In the genomic region with DNA sequence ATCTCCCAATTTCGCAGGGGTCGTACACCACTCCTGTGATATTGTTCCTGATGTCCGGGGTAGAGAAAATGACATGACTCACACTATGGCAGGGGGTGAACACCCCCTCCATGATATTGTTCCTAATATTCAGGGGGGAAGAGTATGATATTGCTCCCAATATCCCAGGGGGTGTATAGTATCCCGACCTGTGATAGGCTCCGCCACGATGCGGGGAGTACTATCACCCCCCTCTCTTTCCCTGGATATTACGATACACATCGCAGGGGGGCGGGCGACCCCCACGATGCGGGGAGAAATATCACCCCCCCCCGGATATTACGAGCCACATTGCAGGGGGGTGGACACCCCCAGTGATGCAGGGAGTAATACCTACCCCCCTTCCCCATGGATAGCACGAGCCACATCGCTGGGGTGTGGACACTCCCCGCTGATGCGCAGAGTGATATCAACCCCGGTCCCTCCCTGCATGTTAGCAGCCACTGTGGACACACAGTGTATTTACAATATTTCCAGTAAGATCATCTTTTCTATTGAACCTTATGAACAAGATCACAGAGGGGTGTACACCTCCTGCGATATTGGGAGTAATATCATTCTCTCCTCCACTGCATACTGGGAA, we compare ENCODE assay signal across 21 cellular contexts. TPM values are rescaled to one million over a fixed set of nuclear protein-coding genes. Genes with fewer than 3 reads are reported as not detected.
DNase-seq lines count a peak whose midpoint lies in the region; ATAC-seq and TF ChIP-seq lines count a peak whose summit lies in the region.
"Had no signal": no experiment of that assay in that cellular context is flagged by ENCODE, and none has a peak within 500 bp of the region (broad histone marks: within the 10 kb centered on the region; RNA-seq: fewer than 3 reads in every experiment).

No MANE protein-coding gene starts in this region.

- peak; percentile 65 to 76 for ATAC-seq in activated naive CD4-positive, alpha-beta T cell treated with anti-CD3 and anti-CD28 coated beads, Interleukin-2, amount 50 U/mL, for 72 hours
- ATAC-seq in activated CD8-positive, alpha-beta T cell treated with anti-CD3 and anti-CD28 coated beads for 36 hours: peak; percentile 60
- peak; percentile 56 for ATAC-seq in stimulated activated effector memory CD8-positive, alpha-beta T cell treated with anti-CD3 and anti-CD28 coated beads, Interleukin-12 subunit alpha, Interleukin-12 subunit beta, amount 100 ng/mL, for 72 hours

- no peaks in the 10 kb centered on the region for H3K4me1 Mint-ChIP-seq in activated CD8-positive, alpha-beta T cell treated with anti-CD3 and anti-CD28 coated beads for 36 hours (ENCODE audit: low read depth)
- H3K4me1 Mint-ChIP-seq in stimulated activated effector memory CD8-positive, alpha-beta T cell treated with anti-CD3 and anti-CD28 coated beads, Interleukin-12 subunit alpha, Interleukin-12 subunit beta, amount 100 ng/mL, for 72 hours: no peaks in the 10 kb centered on the region
- H3K4me1 Mint-ChIP-seq: CD4-positive, CD25-positive, alpha-beta regulatory T cell had no signal

- peaks cover 21% of the 10 kb centered on the region for H3K27me3 Mint-ChIP-seq in activated CD8-positive, alpha-beta T cell treated with anti-CD3 and anti-CD28 coated beads for 36 hours

- POLR2A ChIA-PET in activated CD8-positive, alpha-beta T cell treated with anti-CD3 and anti-CD28 coated beads for 36 hours (lab: Charles Lee): no interaction called here

- intact Hi-C loops in activated CD8-positive, alpha-beta T cell treated with anti-CD3 and anti-CD28 coated beads for 36 hours (cut with micrococcal nuclease): no loop called here

- no peak for TF ChIP-seq CTCF in activated CD8-positive, alpha-beta T cell treated with anti-CD3 and anti-CD28 coated beads for 36 hours (IDR thresholded peaks at IDR 0.05)

- no peak for DNase-seq in activated naive CD4-positive, alpha-beta T cell treated with anti-CD3 and anti-CD28 coated beads, Interleukin-2, amount 50 U/mL, for 72 hours (ENCODE audit: low spot score in 2 of 2)
- no peak for DNase-seq in activated naive CD4-positive, alpha-beta T cell treated with Interleukin-2 at 50 U/mL for 16 hours
- DNase-seq in HuH-7.5 (ENCODE audit: low spot score) (peak; percentile 5), SW 1271 (lab: John Stamatoyannopoulos, UW) (no peak), GOT3 (lab: John Stamatoyannopoulos, UW) (no peak)
- DNase-seq in activated CD8-positive, alpha-beta T cell treated with anti-CD3 and anti-CD28 coated beads for 36 hours: no peak
- no peak for DNase-seq in stimulated activated effector memory CD8-positive, alpha-beta T cell treated with anti-CD3 and anti-CD28 coated beads, Interleukin-12 subunit alpha, Interleukin-12 subunit beta, amount 100 ng/mL, for 72 hours (ENCODE audit: low spot score in 2 of 2)
- DNase-seq: EL, GF-D8, HFFc6, MM.1S, NCI-H1092 treated with DMSO at 0.1 percent for 48 hours, NCI-H1436 treated with DMSO at 0.1 percent for 48 hours, NCI-H1930, NCI-H2227 treated with DMSO at 0.1 percent for 48 hours, NCI-H510A treated with DMSO at 0.1 percent for 48 hours, NCI-H82, SJCRH30 had no signal

- H3K9me3 Mint-ChIP-seq in activated naive CD4-positive, alpha-beta T cell treated with anti-CD3 and anti-CD28 coated beads, Interleukin-2, amount 50 U/mL, for 72 hours: no peaks in the 10 kb centered on the region
- no peaks in the 10 kb centered on the region for H3K9me3 Mint-ChIP-seq in activated CD8-positive, alpha-beta T cell treated with anti-CD3 and anti-CD28 coated beads for 36 hours
- H3K9me3 Mint-ChIP-seq in stimulated activated effector memory CD8-positive, alpha-beta T cell treated with anti-CD3 and anti-CD28 coated beads, Interleukin-12 subunit alpha, Interleukin-12 subunit beta, amount 100 ng/mL, for 72 hours: no peaks in the 10 kb centered on the region
- H3K9me3 Mint-ChIP-seq: HFFc6 had no signal

- no peak overlapping the region for H3K4me3 Mint-ChIP-seq in activated CD8-positive, alpha-beta T cell treated with anti-CD3 and anti-CD28 coated beads for 36 hours
- H3K4me3 Mint-ChIP-seq in stimulated activated effector memory CD8-positive, alpha-beta T cell treated with anti-CD3 and anti-CD28 coated beads, Interleukin-12 subunit alpha, Interleukin-12 subunit beta, amount 100 ng/mL, for 72 hours: no peak overlapping the region
- H3K4me3 Mint-ChIP-seq: CD4-positive, CD25-positive, alpha-beta regulatory T cell; HFFc6 had no signal

- H3K36me3 Mint-ChIP-seq in activated naive CD4-positive, alpha-beta T cell treated with anti-CD3 and anti-CD28 coated beads, Interleukin-2, amount 50 U/mL, for 72 hours: no peaks in the 10 kb centered on the region
- no peaks in the 10 kb centered on the region for H3K36me3 Mint-ChIP-seq in activated CD8-positive, alpha-beta T cell treated with anti-CD3 and anti-CD28 coated beads for 36 hours (ENCODE audit: low read depth)
- H3K36me3 Mint-ChIP-seq in stimulated activated effector memory CD8-positive, alpha-beta T cell treated with anti-CD3 and anti-CD28 coated beads, Interleukin-12 subunit alpha, Interleukin-12 subunit beta, amount 100 ng/mL, for 72 hours: no peaks in the 10 kb centered on the region
- H3K36me3 Mint-ChIP-seq: CD4-positive, CD25-positive, alpha-beta regulatory T cell had no signal

- no peak overlapping the region for H3K27ac Mint-ChIP-seq in activated naive CD4-positive, alpha-beta T cell treated with anti-CD3 and anti-CD28 coated beads, Interleukin-2, amount 50 U/mL, for 72 hours
- no peak overlapping the region for H3K27ac Mint-ChIP-seq in activated CD8-positive, alpha-beta T cell treated with anti-CD3 and anti-CD28 coated beads for 36 hours
- H3K27ac Mint-ChIP-seq in stimulated activated effector memory CD8-positive, alpha-beta T cell treated with anti-CD3 and anti-CD28 coated beads, Interleukin-12 subunit alpha, Interleukin-12 subunit beta, amount 100 ng/mL, for 72 hours: no peak overlapping the region
- H3K27ac Mint-ChIP-seq: CD4-positive, CD25-positive, alpha-beta regulatory T cell; HFFc6 had no signal

- CTCF ChIA-PET in activated CD8-positive, alpha-beta T cell treated with anti-CD3 and anti-CD28 coated beads for 36 hours (lab: Charles Lee): no interaction called here

RNA-seq across cellular contexts. Expression of a gene that starts 17.7 kb away (rescaled TPM):
- total RNA-seq in activated naive CD4-positive, alpha-beta T cell treated with anti-CD3 and anti-CD28 coated beads, Interleukin-2, amount 50 U/mL, for 72 hours: not detected
- not detected for total RNA-seq in activated CD8-positive, alpha-beta T cell treated with anti-CD3 and anti-CD28 coated beads for 36 hours
- total RNA-seq: HFFc6, LHCN-M2, OCI-LY7, SJCRH30 had no signal

RNA-seq across cellular contexts. Expression of a gene that starts 27.4 kb away (rescaled TPM):
- 10 to 100 TPM; 28.5 to 46.8 TPM for total RNA-seq in activated naive CD4-positive, alpha-beta T cell treated with anti-CD3 and anti-CD28 coated beads, Interleukin-2, amount 50 U/mL, for 72 hours
- 10 to 100 TPM; 25.6 to 28.4 TPM for total RNA-seq in activated CD8-positive, alpha-beta T cell treated with anti-CD3 and anti-CD28 coated beads for 36 hours

RNA-seq across cellular contexts. Expression of a gene that starts 45.9 kb away (rescaled TPM):
- 10 to 100 TPM; 29.8 to 76.0 TPM for total RNA-seq in activated naive CD4-positive, alpha-beta T cell treated with anti-CD3 and anti-CD28 coated beads, Interleukin-2, amount 50 U/mL, for 72 hours
- total RNA-seq in activated CD8-positive, alpha-beta T cell treated with anti-CD3 and anti-CD28 coated beads for 36 hours: 100 to 1,000 TPM; 120 to 128 TPM
